Comparison of ENCODE assay signal across 8 cellular contexts in the genomic region with DNA sequence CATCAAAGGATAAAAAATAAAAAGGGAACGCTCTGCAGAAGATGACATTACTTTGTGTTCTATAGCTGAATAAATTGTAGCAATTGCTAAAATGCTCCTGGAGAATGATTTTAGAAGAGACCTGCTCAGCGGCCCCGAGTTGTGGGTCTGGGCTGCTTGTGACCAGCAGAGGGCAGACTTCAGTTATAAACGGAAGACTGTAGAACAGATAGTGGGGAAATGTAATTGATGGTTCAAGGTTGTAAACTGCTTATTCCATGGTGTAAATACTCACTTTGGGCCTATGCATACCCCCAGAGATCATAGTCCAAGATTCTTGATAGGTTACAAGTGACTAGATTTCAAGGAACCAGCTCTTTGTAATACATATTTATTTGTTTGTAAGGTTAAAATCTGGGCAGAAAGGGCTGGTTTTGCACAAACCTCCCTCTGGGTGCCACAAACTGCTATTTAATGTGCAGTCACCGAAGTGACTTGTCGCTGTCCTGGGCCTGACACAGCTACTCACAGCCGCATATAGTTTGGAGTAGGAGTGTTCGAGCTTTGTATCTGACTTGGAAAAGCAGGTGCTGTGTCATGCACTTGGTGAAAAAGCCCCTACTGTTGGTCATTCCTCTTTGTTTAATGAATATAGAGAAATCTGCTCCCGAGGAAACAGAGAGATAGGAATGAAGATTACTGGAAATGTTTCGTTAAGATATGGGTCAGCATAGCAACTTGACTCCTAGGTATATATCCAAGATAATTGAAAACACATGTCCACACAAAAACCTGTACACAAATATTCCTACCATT. TPM values are rescaled to one million over a fixed set of nuclear protein-coding genes. Genes with fewer than 3 reads are reported as not detected.
DNase-seq lines count a peak whose midpoint lies in the region; ATAC-seq lines count a peak whose summit lies in the region.

No MANE protein-coding gene starts in this region.

- H3K4me2 ChIP-seq in mesendoderm (ENCODE audit: low read length), result no peak overlapping the region

- H3K4me3 Mint-ChIP-seq in activated CD4-positive, alpha-beta memory T cell treated with anti-CD3 and anti-CD28 coated beads for 36 hours, result no peak overlapping the region

- H3K27me3 Mint-ChIP-seq in activated CD4-positive, alpha-beta memory T cell treated with anti-CD3 and anti-CD28 coated beads for 36 hours, result peaks cover 2% of the 10 kb centered on the region

- no peaks in the 10 kb centered on the region for H3K36me3 Mint-ChIP-seq in activated CD4-positive, alpha-beta memory T cell treated with anti-CD3 and anti-CD28 coated beads for 36 hours

- no peak overlapping the region for H3K18ac ChIP-seq in mesendoderm (ENCODE audit: low read length)

- H3K23ac ChIP-seq in mesendoderm (ENCODE audit: low read length), result no peak overlapping the region

- no CpG with 5 or more reads among the region's 10 CpGs for WGBS in mesendoderm (ENCODE audit: extremely low coverage, insufficient coverage, low lambda C conversion rate)

- H3K36me3 ChIP-seq in mesendoderm (ENCODE audit: control insufficient read depth, insufficient read depth, low read length), result no peaks in the 10 kb centered on the region

- H3K4me1 ChIP-seq in mesendoderm (ENCODE audit: control insufficient read depth, low read depth, low read length), result no peaks in the 10 kb centered on the region

- no peaks in the 10 kb centered on the region for H3K27me3 ChIP-seq in mesendoderm (ENCODE audit: insufficient read depth, low read length, poor library complexity)

- CTCF ChIA-PET in activated CD4-positive, alpha-beta memory T cell treated with anti-CD3 and anti-CD28 coated beads for 36 hours (lab: Charles Lee), result interaction anchor here (0.9 to 5.0 kb wide), 18 partner anchors 27 to 318 kb away, joined by 3 to 116 read pairs (median 5); a partner anchor contains a TSS

- H2BK15ac ChIP-seq in mesendoderm (replicated peaks; ENCODE audit: low read depth), result no peak overlapping the region

- H3K27ac ChIP-seq in mesendoderm (ENCODE audit: low read depth, low read length), result no peak overlapping the region

- no peak overlapping the region for H3K4ac ChIP-seq in mesendoderm (ENCODE audit: low read depth, low read length)

- H2AK5ac ChIP-seq in mesendoderm (ENCODE audit: low read length), result peak overlapping the region; percentile 77

- no peak overlapping the region for H3K27ac Mint-ChIP-seq in activated CD4-positive, alpha-beta memory T cell treated with anti-CD3 and anti-CD28 coated beads for 36 hours

- H3K4me3 ChIP-seq in mesendoderm (ENCODE audit: low read length), result no peak overlapping the region

- peak overlapping the region; percentile 47 for H3K56ac ChIP-seq in mesendoderm (ENCODE audit: low read length)

- peaks cover 15% of the 10 kb centered on the region for H3K4me1 Mint-ChIP-seq in activated CD4-positive, alpha-beta memory T cell treated with anti-CD3 and anti-CD28 coated beads for 36 hours (ENCODE audit: low read depth)

- POLR2A ChIA-PET in activated CD4-positive, alpha-beta memory T cell treated with anti-CD3 and anti-CD28 coated beads for 36 hours (lab: Charles Lee), result no interaction called here

- no peak overlapping the region for H2BK5ac ChIP-seq in mesendoderm (ENCODE audit: low read length)

- no peak overlapping the region for H3K9ac ChIP-seq in mesendoderm (ENCODE audit: low read length)

- intact Hi-C loops in activated CD4-positive, alpha-beta memory T cell treated with anti-CD3 and anti-CD28 coated beads for 36 hours (cut with micrococcal nuclease), result loop anchor here (1.0 kb wide), 1 partner anchor 234 kb away; no protein-coding TSS in a partner anchor

- DNase-seq in AG20443 (ENCODE audit: low spot score) (peak; percentile 61), NCI-H69 (lab: John Stamatoyannopoulos, UW) (peak; percentile 70), mesendoderm (peak; percentile 73)
- DNase-seq in activated CD4-positive, alpha-beta memory T cell treated with anti-CD3 and anti-CD28 coated beads for 36 hours, result peak; percentile 77
- peak; percentile 66 for DNase-seq in effector CD4-positive, alpha-beta T cell
- peak; percentile 42 for DNase-seq in stimulated activated CD8-positive, alpha-beta memory T cell treated with anti-CD3 and anti-CD28 coated beads, Interleukin-4, amount 100 ng/mL, for 24 hours (ENCODE audit: low read depth)

- H4K8ac ChIP-seq in mesendoderm (ENCODE audit: low read depth, low read length), result no peak overlapping the region

- H2BK120ac ChIP-seq in mesendoderm (ENCODE audit: low read depth, low read length), result no peak overlapping the region

- H3K79me1 ChIP-seq in mesendoderm (ENCODE audit: low read length), result no peaks in the 10 kb centered on the region

- no peaks in the 10 kb centered on the region for H3K9me3 Mint-ChIP-seq in activated CD4-positive, alpha-beta memory T cell treated with anti-CD3 and anti-CD28 coated beads for 36 hours

- ATAC-seq in GM18873 (IDR thresholded peaks at IDR 0.05; ENCODE audit: low FRiP score, unreplicated experiment), result peak; percentile 36
- ATAC-seq in HG03439 (IDR thresholded peaks at IDR 0.05; ENCODE audit: unreplicated experiment), result peak; percentile 50

- no peaks in the 10 kb centered on the region for H3K79me2 ChIP-seq in mesendoderm (ENCODE audit: control insufficient read depth, insufficient read depth, low read length)

- no peak overlapping the region for H4K5ac ChIP-seq in mesendoderm (ENCODE audit: low read length)

RNA-seq across cellular contexts. Expression of a gene that starts 34.7 kb away (rescaled TPM):
- total RNA-seq in activated CD4-positive, alpha-beta memory T cell treated with anti-CD3 and anti-CD28 coated beads for 36 hours, result 100 to 1,000 TPM; 130 to 143 TPM
- 470 TPM for polyA plus RNA-seq in mesendoderm (2013, experiment 1 of 2)
- polyA plus RNA-seq in mesendoderm (2013, experiment 2 of 2), result 483 TPM
